ENCODE assay signal across 16 cellular contexts in the genomic region with DNA sequence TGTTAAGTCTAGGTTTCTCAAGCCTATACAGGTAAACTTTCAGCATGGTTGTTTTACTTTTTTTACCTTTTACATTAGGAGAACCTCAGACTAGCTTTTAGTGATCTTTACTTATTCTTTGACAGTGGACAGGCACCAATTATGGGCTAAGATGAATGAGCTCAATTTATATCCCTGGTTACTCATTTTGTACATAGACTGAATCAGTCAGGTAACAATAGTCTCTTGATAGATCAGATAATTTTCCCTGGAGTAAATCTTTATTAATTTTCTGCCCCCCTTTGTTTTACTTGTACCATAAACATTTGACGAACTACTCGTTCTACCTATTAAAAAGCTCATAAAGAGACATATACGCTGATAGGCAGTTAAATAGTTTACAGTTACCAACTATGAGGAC. TPM values are rescaled to one million over a fixed set of nuclear protein-coding genes. Genes with fewer than 3 reads are reported as not detected.
DNase-seq lines count a peak whose midpoint lies in the region; ATAC-seq and TF ChIP-seq lines count a peak whose summit lies in the region.
"Had no signal": no experiment of that assay in that cellular context is flagged by ENCODE, and none has a peak within 500 bp of the region (broad histone marks: within the 10 kb centered on the region; RNA-seq: fewer than 3 reads in every experiment).

No MANE protein-coding gene starts in this region.

- TF ChIP-seq CTCF in WTC11 (IDR thresholded peaks at IDR 0.05), result no peak
- TF ChIP-seq CTCF in smooth muscle cell (IDR thresholded peaks at IDR 0.05; ENCODE audit: borderline replicate concordance, insufficient read depth, poor library complexity, severe bottlenecking), result no peak

- H3K36me3 ChIP-seq in HUES6 (ENCODE audit: control insufficient read depth, insufficient read depth, low read length) (peaks cover 62% of the 10 kb centered on the region), mesendoderm (ENCODE audit: control insufficient read depth, insufficient read depth, low read length) (no peaks in the 10 kb centered on the region), smooth muscle cell (ENCODE audit: low read depth) (peaks cover 14% of the 10 kb centered on the region), aorta (ENCODE audit: control insufficient read depth in 1 of 2, insufficient read depth in 2 of 2, low read length in 1 of 2) (peaks cover 10 to 13% of the 10 kb centered on the region in 2 donors)

- peak overlapping the region; percentile 76 for H2BK5ac ChIP-seq in mesendoderm (ENCODE audit: low read length)

- POLR2A ChIA-PET in WTC11 (lab: Charles Lee), result no interaction called here

- H3K27ac ChIP-seq in HUES6 (ENCODE audit: low read depth, low read length) (peak overlapping the region; percentile 65), mesendoderm (ENCODE audit: low read depth, low read length) (peak overlapping the region; percentile 99), smooth muscle cell (ENCODE audit: low read depth) (peak overlapping the region; percentile 75), aorta (ENCODE audit: low read depth in 1 of 2, low read length in 2 of 2) (no peak overlapping the region)
- H3K27ac ChIP-seq: HL-60 had no signal

- peak overlapping the region; percentile 78 for H3K56ac ChIP-seq in mesendoderm (ENCODE audit: low read length)

- H4K8ac ChIP-seq in mesendoderm (ENCODE audit: low read depth, low read length), result no peak overlapping the region

- peak overlapping the region; percentile 81 for H3K4ac ChIP-seq in mesendoderm (ENCODE audit: low read depth, low read length)

- H3F3A ChIP-seq in smooth muscle cell (ENCODE audit: low read depth), result no peaks in the 10 kb centered on the region

- H3K36me3 Mint-ChIP-seq in WTC11, result peaks cover 82% of the 10 kb centered on the region
- no peaks in the 10 kb centered on the region for H3K36me3 Mint-ChIP-seq in activated CD8-positive, alpha-beta memory T cell treated with anti-CD3 and anti-CD28 coated beads, Interleukin-2, amount 10 ng/mL, durations not matched to agents 7 days and 5 days

- H3K4me3 Mint-ChIP-seq in WTC11, result no peak overlapping the region
- H3K4me3 Mint-ChIP-seq in activated CD8-positive, alpha-beta memory T cell treated with anti-CD3 and anti-CD28 coated beads, Interleukin-2, amount 10 ng/mL, durations not matched to agents 7 days and 5 days, result no peak overlapping the region
- H3K4me3 Mint-ChIP-seq: CD14-positive monocyte; CD8-positive, alpha-beta T cell; IgD-negative memory B cell had no signal

- H3K23ac ChIP-seq in mesendoderm (ENCODE audit: low read length), result no peak overlapping the region

- H3K4me1 Mint-ChIP-seq in WTC11, result peaks cover 76% of the 10 kb centered on the region
- peaks cover 2% of the 10 kb centered on the region for H3K4me1 Mint-ChIP-seq in activated CD8-positive, alpha-beta memory T cell treated with anti-CD3 and anti-CD28 coated beads, Interleukin-2, amount 10 ng/mL, durations not matched to agents 7 days and 5 days
- H3K4me1 Mint-ChIP-seq: IgD-negative memory B cell had no signal

- H3K9ac ChIP-seq in HUES6 (ENCODE audit: low read length) (peak overlapping the region; percentile 77), mesendoderm (ENCODE audit: low read length) (no peak overlapping the region), smooth muscle cell (ENCODE audit: low read depth) (no peak overlapping the region)

- H3K27me3 Mint-ChIP-seq in WTC11 (ENCODE audit: low read depth), result no peaks in the 10 kb centered on the region; the same call in 1 of the 2 replicates
- no peaks in the 10 kb centered on the region for H3K27me3 Mint-ChIP-seq in activated CD8-positive, alpha-beta memory T cell treated with anti-CD3 and anti-CD28 coated beads, Interleukin-2, amount 10 ng/mL, durations not matched to agents 7 days and 5 days
- H3K27me3 Mint-ChIP-seq: IgD-negative memory B cell had no signal

- no peak for DNase-seq in WTC11 (ENCODE audit: low spot score)
- DNase-seq in mesendoderm, result no peak
- DNase-seq in smooth muscle cell (lab: John Stamatoyannopoulos, UW; ENCODE audit: unreplicated experiment), result no peak
- no peak for DNase-seq in activated CD8-positive, alpha-beta memory T cell treated with anti-CD3 and anti-CD28 coated beads, Interleukin-2, amount 10 ng/mL, durations not matched to agents 7 days and 5 days
- no peak for DNase-seq in activated T-cell treated with anti-CD3 and anti-CD28 coated beads, Interleukin-2, amount 50 U/mL, for 48 hours
- no peak for DNase-seq in aorta
- DNase-seq: CD8-positive, alpha-beta T cell; COR-L47; DMS153; DMS79 treated with DMSO at 0.1 percent for 48 hours; GOT3 had no signal

- H2BK15ac ChIP-seq in mesendoderm (replicated peaks; ENCODE audit: low read depth), result peak overlapping the region; percentile 87

- no peak overlapping the region for H3K4me2 ChIP-seq in mesendoderm (ENCODE audit: low read length)
- H3K4me2 ChIP-seq in smooth muscle cell, result no peak overlapping the region

- H2AK5ac ChIP-seq in mesendoderm (ENCODE audit: low read length), result peak overlapping the region; percentile 48

- no peaks in the 10 kb centered on the region for H3K79me1 ChIP-seq in mesendoderm (ENCODE audit: low read length)

- ATAC-seq in WTC11 (no peak), aorta (ENCODE audit: low FRiP score) (no peak)
- ATAC-seq in activated CD8-positive, alpha-beta memory T cell treated with anti-CD3 and anti-CD28 coated beads, Interleukin-2, amount 10 ng/mL, durations not matched to agents 7 days and 5 days, result no peak
- ATAC-seq: CD8-positive, alpha-beta T cell had no signal

- no peaks in the 10 kb centered on the region for H3K79me2 ChIP-seq in mesendoderm (ENCODE audit: control insufficient read depth, insufficient read depth, low read length)
- no peaks in the 10 kb centered on the region for H3K79me2 ChIP-seq in smooth muscle cell (ENCODE audit: low read depth)

- H4K5ac ChIP-seq in mesendoderm (ENCODE audit: low read length), result no peak overlapping the region

- no peaks in the 10 kb centered on the region for H3K9me3 ChIP-seq in HUES6 (ENCODE audit: control insufficient read depth, insufficient read depth, low read depth, low read length)
- no peaks in the 10 kb centered on the region for H3K9me3 ChIP-seq in smooth muscle cell (replicated peaks; ENCODE audit: low read depth)
- H3K9me3 ChIP-seq in aorta (ENCODE audit: control insufficient read depth, low read length), result no peaks in the 10 kb centered on the region
- H3K9me3 ChIP-seq: HAP-1 had no signal

- no peak overlapping the region for H2AFZ ChIP-seq in smooth muscle cell (ENCODE audit: low read depth)

- intact Hi-C loops in aorta (cut with DNase I), result no loop called here

- peaks cover 7% of the 10 kb centered on the region for H4K20me1 ChIP-seq in smooth muscle cell (ENCODE audit: low read depth)

- H3K4me1 ChIP-seq in HUES6 (ENCODE audit: control insufficient read depth, insufficient read depth, low read length) (peaks cover 40% of the 10 kb centered on the region), mesendoderm (ENCODE audit: control insufficient read depth, low read depth, low read length) (peaks cover 17% of the 10 kb centered on the region), smooth muscle cell (ENCODE audit: low read depth) (peaks cover 3% of the 10 kb centered on the region), aorta (ENCODE audit: control insufficient read depth in 1 of 2, insufficient read depth in 2 of 2, low read length in 2 of 2) (peaks cover 0 to 2% of the 10 kb centered on the region in 2 donors)
- H3K4me1 ChIP-seq: HAP-1 had no signal

- H3K4me3 ChIP-seq in HUES6 (ENCODE audit: low read depth, low read length) (peak overlapping the region; percentile 7; the same call in 1 of the 2 replicates), mesendoderm (ENCODE audit: low read length) (no peak overlapping the region), smooth muscle cell (no peak overlapping the region), aorta (ENCODE audit: low read length in 2 of 2) (no peak overlapping the region)
- H3K4me3 ChIP-seq: HAP-1 had no signal

- CTCF ChIA-PET in WTC11 (lab: Charles Lee), result interaction anchor here (0.9 kb wide), 1 partner anchor 23 kb away, joined by 3 read pairs; no protein-coding TSS in a partner anchor
- CTCF ChIA-PET in activated CD8-positive, alpha-beta memory T cell treated with anti-CD3 and anti-CD28 coated beads, Interleukin-2, amount 10 ng/mL, durations not matched to agents 7 days and 5 days (lab: Charles Lee), result interaction anchor here (0.8 kb wide), 1 partner anchor 41 kb away, joined by 3 read pairs; no protein-coding TSS in a partner anchor

- H2BK120ac ChIP-seq in mesendoderm (ENCODE audit: low read depth, low read length), result peak overlapping the region; percentile 65

- H3K27me3 ChIP-seq in HUES6 (ENCODE audit: control insufficient read depth, insufficient read depth, low read length) (no peaks in the 10 kb centered on the region), mesendoderm (ENCODE audit: insufficient read depth, low read length, poor library complexity) (no peaks in the 10 kb centered on the region), smooth muscle cell (ENCODE audit: low read depth) (no peaks in the 10 kb centered on the region), aorta (ENCODE audit: control insufficient read depth in 1 of 2, insufficient read depth in 2 of 2, low read length in 1 of 2) (no peaks in the 10 kb centered on the region)

- H3K27ac Mint-ChIP-seq in WTC11, result peak overlapping the region; percentile 90
- no peak overlapping the region for H3K27ac Mint-ChIP-seq in activated CD8-positive, alpha-beta memory T cell treated with anti-CD3 and anti-CD28 coated beads, Interleukin-2, amount 10 ng/mL, durations not matched to agents 7 days and 5 days
- H3K27ac Mint-ChIP-seq: CD8-positive, alpha-beta T cell; IgD-negative memory B cell had no signal

- no CpG with 5 or more reads among the region's 3 CpGs for whole genome bisulfite sequencing in mesendoderm (ENCODE audit: extremely low coverage, insufficient coverage, low lambda C conversion rate)
- 69% methylated on average over 3 of the region's 3 CpGs for WGBS in smooth muscle cell (ENCODE audit: low lambda C conversion rate)
- WGBS in aorta, 2 donors, result 93 to 97% methylated on average over 3 of the region's 3 CpGs

- H3K18ac ChIP-seq in mesendoderm (ENCODE audit: low read length), result peak overlapping the region; percentile 32

- peaks cover 17% of the 10 kb centered on the region for H3K9me3 Mint-ChIP-seq in WTC11
- no peaks in the 10 kb centered on the region for H3K9me3 Mint-ChIP-seq in activated CD8-positive, alpha-beta memory T cell treated with anti-CD3 and anti-CD28 coated beads, Interleukin-2, amount 10 ng/mL, durations not matched to agents 7 days and 5 days (ENCODE audit: low read depth)
- H3K9me3 Mint-ChIP-seq: CD14-positive monocyte; CD8-positive, alpha-beta T cell; IgD-negative memory B cell had no signal

RNA-seq across cellular contexts. Expression of a gene that starts 22.8 kb away (rescaled TPM):
- total RNA-seq in WTC11 (2021) (88.8 to 95.7 TPM (median 95.7 TPM) in 3 replicates), smooth muscle cell (44.0 and 71.1 TPM in 2 replicates), aorta (10 to 100 TPM; 73.5 to 74.7 TPM)
- polyA plus RNA-seq in mesendoderm (2013, experiment 1 of 2), result 86.7 TPM
- polyA plus RNA-seq in mesendoderm (2013, experiment 2 of 2), result 90.8 TPM
- polyA plus RNA-seq in smooth muscle cell (39.0 and 45.1 TPM in 2 replicates), aorta (10 to 100 TPM; 46.6 to 49.8 TPM)
- 10 to 100 TPM in 1 of 2 experiments, 1 to 10 TPM in 1; 8.4 to 16.3 TPM for total RNA-seq in activated CD8-positive, alpha-beta memory T cell treated with anti-CD3 and anti-CD28 coated beads, Interleukin-2, amount 10 ng/mL, durations not matched to agents 7 days and 5 days

RNA-seq across cellular contexts. Expression of a gene that starts 25.8 kb away (rescaled TPM):
- 36.8 to 41.8 TPM (median 39.8 TPM) in 3 replicates for total RNA-seq in WTC11 (2021)
- 15.9 TPM for polyA plus RNA-seq in mesendoderm (2013, experiment 1 of 2)
- polyA plus RNA-seq in mesendoderm (2013, experiment 2 of 2), result 17.6 TPM
- 0.40 and 1.1 TPM in 2 replicates for total RNA-seq in smooth muscle cell
- 1.5 and 1.9 TPM in 2 replicates for polyA plus RNA-seq in smooth muscle cell
- under 1 TPM in 1 of 2 experiments, not detected in 1; 0.45 TPM for total RNA-seq in activated CD8-positive, alpha-beta memory T cell treated with anti-CD3 and anti-CD28 coated beads, Interleukin-2, amount 10 ng/mL, durations not matched to agents 7 days and 5 days
- 1 to 10 TPM in 1 of 2 donors, under 1 TPM in 1; 0.55 to 1.5 TPM for total RNA-seq in aorta
- under 1 TPM in 1 of 2 donors, not detected in 1; 0.28 TPM for polyA plus RNA-seq in aorta
- total RNA-seq: CD8-positive, alpha-beta T cell had no signal
- polyA plus RNA-seq: CD14-positive monocyte, IgD-negative memory B cell had no signal

Comparison
In these comparisons a context has a peak if more than half of its experiments do, and no peak if none do; other contexts are left out.
1. H3K27ac ChIP-seq: peak in HUES6 (single experiment), mesendoderm (single experiment) and smooth muscle cell (single experiment); none in aorta (0 of 2).
2. RNA of a gene that starts 25.8 kb away (total RNA-seq): 36.8 to 41.8 TPM in WTC11; 0.55 to 1.5 TPM in aorta, 0.40 to 1.1 TPM in smooth muscle cell and 0.45 TPM in activated CD8-positive, alpha-beta memory T cell treated with anti-CD3 and anti-CD28 coated beads, Interleukin-2, amount 10 ng/mL, durations not matched to agents 7 days and 5 days; every median in the first group is over 10 times any median in the second.